ENCODE assay signal across 32 cellular contexts in the genomic region with DNA sequence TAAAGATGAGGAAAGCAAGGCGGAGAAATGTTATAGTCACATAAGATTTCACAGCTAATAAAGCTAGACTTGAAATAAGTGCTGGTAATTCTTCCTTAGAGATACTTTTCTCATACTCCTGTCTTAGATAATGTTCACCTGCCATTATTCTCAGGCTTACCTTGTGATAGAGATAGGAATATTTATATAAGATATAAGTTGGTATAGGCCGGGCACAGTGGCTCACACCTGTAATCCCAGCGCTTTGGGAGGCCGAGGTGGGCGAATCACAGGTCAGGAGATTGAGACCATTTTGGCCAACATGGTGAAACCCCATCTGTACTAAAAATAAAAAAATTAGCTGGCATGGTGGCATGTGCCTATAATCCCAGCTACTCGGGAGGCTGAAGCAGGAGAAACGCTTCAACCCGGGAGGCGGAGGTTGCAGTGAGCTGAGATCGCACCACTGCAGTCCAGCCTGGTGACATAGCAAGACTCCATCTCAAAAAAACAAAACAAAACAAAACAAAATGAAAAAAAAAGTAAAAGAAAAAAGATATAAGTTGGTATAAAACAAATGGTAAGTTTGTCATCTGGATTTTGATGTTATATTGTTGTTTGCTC.
"Had no signal": no experiment of that assay in that cellular context is flagged by ENCODE, and none has a peak within 500 bp of the region (broad histone marks: within the 10 kb centered on the region; RNA-seq: fewer than 3 reads in every experiment).

No MANE protein-coding gene starts in this region.

- H3K27me3 ChIP-seq: MG63 had no signal

- H3K4me3 ChIP-seq: MG63 had no signal

- H3K9me3 ChIP-seq: MG63 had no signal

- H3K36me3 ChIP-seq: MG63 had no signal

- DNase-seq: Karpas-422, MG63, MM.1S, NCI-H1048, NCI-H1092, NCI-H1092 treated with DMSO at 0.1 percent for 48 hours, NCI-H1105, NCI-H1105 treated with DMSO at 0.1 percent for 48 hours, NCI-H1417, NCI-H1417 treated with DMSO at 0.1 percent for 48 hours, NCI-H1436, NCI-H1436 treated with DMSO at 0.1 percent for 48 hours, NCI-H146, NCI-H1694, NCI-H1694 treated with DMSO at 0.1 percent for 48 hours, NCI-H187, NCI-H187 treated with DMSO at 0.1 percent for 48 hours, NCI-H1930, NCI-H2029, NCI-H2029 treated with DMSO at 0.1 percent for 48 hours, NCI-H2081, NCI-H2081 treated with DMSO at 0.1 percent for 48 hours, NCI-H2107, NCI-H2171, NCI-H2171 treated with DMSO at 0.1 percent for 48 hours, NCI-H2227 treated with DMSO at 0.1 percent for 48 hours, NCI-H226, NCI-H345, NCI-H446, NCI-H446 treated with DMSO at 0.1 percent for 48 hours, NCI-H510A, NCI-H510A treated with DMSO at 0.1 percent for 48 hours had no signal
